Comparison of ENCODE assay signal across 8 cellular contexts in the genomic region with DNA sequence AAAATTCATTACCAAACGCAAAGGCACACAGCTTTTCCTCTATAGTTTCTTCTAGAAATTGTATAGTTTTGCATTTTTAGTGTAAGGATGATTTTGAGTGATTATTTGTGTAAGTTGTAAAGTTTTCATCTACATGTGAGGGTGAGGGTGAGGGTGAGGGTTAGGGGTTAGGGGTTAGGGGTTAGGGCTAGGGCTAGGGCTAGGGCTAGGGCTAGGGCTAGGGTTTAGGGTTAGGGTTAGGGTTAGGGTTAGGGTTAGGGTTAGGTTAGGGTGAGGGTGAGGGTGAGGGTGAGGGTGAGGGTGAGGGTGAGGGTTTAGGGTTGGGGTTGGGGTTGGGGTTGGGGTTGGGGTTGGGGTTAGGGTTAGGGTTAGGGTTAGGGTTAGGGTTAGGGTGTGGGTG.
DNase-seq lines count a peak whose midpoint lies in the region; ATAC-seq and TF ChIP-seq lines count a peak whose summit lies in the region.
"Not testable (repeated sequence)": the region's sequence is repeated elsewhere in the genome, so short reads cannot be mapped to it uniquely, and the experiment has no call there.

No MANE protein-coding gene starts in this region.

- not testable (repeated sequence) for H3K9me3 Mint-ChIP-seq in WTC11

- POLR2A ChIA-PET in WTC11 (lab: Charles Lee): not testable (repeated sequence)

- not testable (repeated sequence) for H3K9me3 ChIP-seq in DND-41 (ENCODE audit: insufficient read depth, low read length, severe bottlenecking); adrenal gland (replicated peaks in 1 of 3); left lung

- H2AFZ ChIP-seq in DND-41 (ENCODE audit: low read depth, low read length): not testable (repeated sequence)

- H3K36me3 ChIP-seq in DND-41 (ENCODE audit: insufficient read depth, low read length); adrenal gland (replicated peaks in 1 of 2); left lung: not testable (repeated sequence)

- TF ChIP-seq CTCF in DND-41 (IDR thresholded peaks at IDR 0.05; ENCODE audit: borderline replicate concordance, extremely low read depth, low read length, poor library complexity, severe bottlenecking); WTC11 (IDR thresholded peaks at IDR 0.05); adrenal gland (IDR thresholded peaks at IDR 0.05); fibroblast of the aortic adventitia (IDR thresholded peaks at IDR 0.05; ENCODE audit: insufficient read depth, low read length); left lung (IDR thresholded peaks at IDR 0.05): not testable (repeated sequence)

- H3K27me3 Mint-ChIP-seq in WTC11 (ENCODE audit: low read depth): not testable (repeated sequence)

- ATAC-seq in DND-41 (ENCODE audit: insufficient read depth, low read depth) (peak; percentile 52; the same call in 2 of the 3 replicates), WTC11 (0 out of 2 replicates have a peak, but pooled peaks have one; percentile 18), left lung (peak; percentile 58)

- DNase-seq in DND-41: not testable (repeated sequence)
- DNase-seq in M059J (ENCODE audit: low read depth) (peak; percentile 7), WTC11 (ENCODE audit: low spot score) (peak; percentile 36), adrenal gland (peak in 6 of 7 donors; percentile 20 to 80 (median 48)), fibroblast of the aortic adventitia (ENCODE audit: low read depth) (peak; percentile 3), left lung (peak in 1 of 2 donors; percentile 70), posterior vena cava (ENCODE audit: low spot score) (peak; percentile 42), ureter (ENCODE audit: low spot score) (peak; percentile 45)

- not testable (repeated sequence) for TF ChIP-seq POLR2A in adrenal gland (IDR thresholded peaks at IDR 0.05)

- 43 to 50% methylated on average over 1 of the region's 1 CpG; no CpG with 5 or more reads in 2 of the 4 donors for WGBS in adrenal gland, 4 donors

- not testable (repeated sequence) for H3K4me3 Mint-ChIP-seq in WTC11

- H4K20me1 ChIP-seq in DND-41 (ENCODE audit: insufficient read depth, low read length): not testable (repeated sequence)

- H3K27me3 ChIP-seq in DND-41 (ENCODE audit: insufficient read depth, low read length, poor library complexity); adrenal gland; left lung: not testable (repeated sequence)

- H3K36me3 Mint-ChIP-seq in WTC11: not testable (repeated sequence)

- H3K79me2 ChIP-seq in DND-41 (ENCODE audit: insufficient read depth, low read length): not testable (repeated sequence)

- H3K4me1 ChIP-seq in DND-41 (ENCODE audit: insufficient read depth, low read length); adrenal gland (replicated peaks in 1 of 2); left lung: not testable (repeated sequence)

- CTCF ChIA-PET in WTC11 (lab: Charles Lee): not testable (repeated sequence)

- H3K4me1 Mint-ChIP-seq in WTC11: not testable (repeated sequence)

- intact Hi-C loops in adrenal gland (cut with DNase I); left lung (cut with DNase I); posterior vena cava (cut with DNase I): not testable (repeated sequence)

- H3K4me2 ChIP-seq in DND-41 (ENCODE audit: insufficient read depth, low read length): not testable (repeated sequence)

- not testable (repeated sequence) for H3K9ac ChIP-seq in DND-41 (ENCODE audit: low read depth, low read length)

- H3K27ac ChIP-seq in DND-41 (ENCODE audit: low read length); adrenal gland; left lung: not testable (repeated sequence)

- H3K27ac Mint-ChIP-seq in WTC11: not testable (repeated sequence)

- H3K4me3 ChIP-seq in DND-41 (ENCODE audit: low read depth in 1 of 2, low read length in 2 of 2); adrenal gland; fibroblast of the aortic adventitia (ENCODE audit: low read depth, low read length); left lung: not testable (repeated sequence)
